7 cellular contexts compared by ENCODE assay signal in genomic region chr2:200471324-200471848, GRCh38. TPM values are rescaled to one million over a fixed set of nuclear protein-coding genes. Genes with fewer than 3 reads are reported as not detected.
DNase-seq lines count a peak whose midpoint lies in the region; ATAC-seq, FAIRE-seq and TF ChIP-seq lines count a peak whose summit lies in the region.

No MANE protein-coding gene starts in this region.

- no peaks in the 10 kb centered on the region for H3K9me3 ChIP-seq in PC-9 (ENCODE audit: insufficient read depth, low read depth)
- H3K9me3 ChIP-seq in K562 (replicated peaks; ENCODE audit: control insufficient read depth, insufficient read depth, low read depth, low read length): no peaks in the 10 kb centered on the region
- no peaks in the 10 kb centered on the region for H3K9me3 ChIP-seq in thyroid gland

- WGBS in K562 (ENCODE audit: insufficient coverage, low coverage, missing lambda C conversion rate): 42% methylated on average over 8 of the region's 8 CpGs
- 58 to 65% methylated on average over 7 to 8 of the region's 8 CpGs for WGBS in thyroid gland, 2 donors

- TF ChIP-seq POLR2A in K562 (conservative IDR thresholded peaks at IDR 0.05) (no peak), thyroid gland (IDR thresholded peaks at IDR 0.05) (no peak)

- H3K27me3 ChIP-seq in PC-9 (ENCODE audit: insufficient read depth, low read depth) (no peaks in the 10 kb centered on the region), K562 (ENCODE audit: control insufficient read depth in 2 of 2, insufficient read depth in 2 of 2, low read length in 2 of 2) (no peaks in the 10 kb centered on the region), thyroid gland (no peaks in the 10 kb centered on the region)

- ATAC-seq in GM19463 (IDR thresholded peaks at IDR 0.05; ENCODE audit: unreplicated experiment): peak; percentile 68
- peak; percentile 87 for ATAC-seq in HG03354 (IDR thresholded peaks at IDR 0.05; ENCODE audit: poor library complexity, severe bottlenecking, unreplicated experiment)
- ATAC-seq in K562: peak; percentile 74

- FAIRE-seq in K562 (lab: Jason Lieb, UNC): peak; percentile 79

- H2AFZ ChIP-seq in PC-9 (no peak overlapping the region), K562 (ENCODE audit: low read depth, low read length) (no peak overlapping the region)

- intact Hi-C loops in PC-9 (cut with micrococcal nuclease; ENCODE audit: unreplicated experiment): no loop called here
- intact Hi-C loops in K562 (cut with micrococcal nuclease): loop anchor here (2.0 to 5.0 kb wide), 2 partner anchors 164 to 491 kb away; partner anchors contain the start of gene SPATS2L
- intact Hi-C loops in thyroid gland (cut with DNase I): loop anchor here (10.0 kb wide), 1 partner anchor 157 kb away; no protein-coding TSS in a partner anchor

- H3K4me3 ChIP-seq in PC-9: no peak overlapping the region
- no peak overlapping the region for H3K4me3 ChIP-seq in K562
- no peak overlapping the region for H3K4me3 ChIP-seq in thyroid gland (replicated peaks in 1 of 3)

- no peaks in the 10 kb centered on the region for H3K9me2 ChIP-seq in PC-9 (ENCODE audit: insufficient read depth)

- peak; percentile 67 for TF ChIP-seq CTCF in GM10266 (IDR thresholded peaks at IDR 0.05; ENCODE audit: control insufficient read depth, insufficient read depth, low read depth, missing control alignments)
- TF ChIP-seq CTCF in PC-9 (conservative IDR thresholded peaks at IDR 0.05): peak; percentile 65
- peak; percentile 35 to 66 (median 60) for TF ChIP-seq CTCF in K562 (IDR thresholded peaks at IDR 0.05 in 2 of 3, conservative IDR thresholded peaks at IDR 0.05 in 1 of 3; ENCODE audit: insufficient read depth in 2 of 3, low read depth in 1 of 3, low read length in 3 of 3)
- TF ChIP-seq CTCF in thyroid gland (IDR thresholded peaks at IDR 0.05): peak in 4 of 6 experiments; percentile 18 to 62 (median 47)

- in situ Hi-C loops in K562 (cut with MboI): loop anchor here (5.0 kb wide), 1 partner anchor 499 kb away; no protein-coding TSS in a partner anchor

- H4K20me1 ChIP-seq in PC-9 (ENCODE audit: insufficient read depth) (no peaks in the 10 kb centered on the region), K562 (replicated peaks; ENCODE audit: control insufficient read depth, insufficient read depth, low read length) (no peaks in the 10 kb centered on the region)

- no peaks in the 10 kb centered on the region; the same call in 1 of the 2 replicates for H3F3A ChIP-seq in PC-9 (ENCODE audit: insufficient read depth, low read depth)

- H3K27ac ChIP-seq in PC-9 (no peak overlapping the region), K562 (ENCODE audit: extremely low read depth, low read depth, low read length) (no peak overlapping the region), thyroid gland (no peak overlapping the region)

- peak; percentile 68 to 75 for TF ChIP-seq RAD21 in K562 (CRISPR knock-in tag; conservative IDR thresholded peaks at IDR 0.05 in 1 of 2, IDR thresholded peaks at IDR 0.05 in 1 of 2)

- POLR2A ChIA-PET in PC-9 (lab: Charles Lee; ENCODE audit: unreplicated experiment): no interaction called here
- POLR2A ChIA-PET in K562 (lab: Yijun Ruan, JAX): interaction anchor here (0.7 to 1.2 kb wide), 2 partner anchors 10 to 755 kb away, joined by 3 to 4 read pairs; no protein-coding TSS in a partner anchor

- no peak overlapping the region for H3K9ac ChIP-seq in K562 (ENCODE audit: insufficient read depth in 1 of 2, low read depth in 2 of 2, low read length in 2 of 2)

- H3K79me2 ChIP-seq in PC-9 (ENCODE audit: low read depth) (no peaks in the 10 kb centered on the region), K562 (ENCODE audit: control insufficient read depth, insufficient read depth, low read length) (no peaks in the 10 kb centered on the region)

- TF ChIP-seq EP300 in K562 (IDR thresholded peaks at IDR 0.05; ENCODE audit: low read length): no peak

- no TSS peak for BruUV-seq in PC-9 (replicated peaks; lab: Mats Ljungman, UMichigan)
- BruUV-seq in K562 (replicated peaks; lab: Mats Ljungman, UMichigan): no TSS peak

- H3K4me1 ChIP-seq in PC-9 (replicated peaks; ENCODE audit: insufficient read depth) (no peaks in the 10 kb centered on the region), K562 (replicated peaks in 1 of 2; ENCODE audit: control insufficient read depth in 2 of 2, insufficient read depth in 2 of 2, low read length in 2 of 2) (no peaks in the 10 kb centered on the region), thyroid gland (no peaks in the 10 kb centered on the region)

- CTCF ChIA-PET in PC-9 (lab: Charles Lee): interaction anchor here (1.8 kb wide), 1 partner anchor 10 kb away, joined by 5 read pairs; no protein-coding TSS in a partner anchor
- CTCF ChIA-PET in K562 (lab: Yijun Ruan, JAX; ENCODE audit: low intra/inter-chr PET ratio): interaction anchor here (0.7 to 1.2 kb wide), 4 partner anchors 10 to 500 kb away, joined by 3 to 18 read pairs (median 4); no protein-coding TSS in a partner anchor

- peaks cover 20% of the 10 kb centered on the region for H3K36me3 ChIP-seq in PC-9 (ENCODE audit: low read depth)
- no peaks in the 10 kb centered on the region; the same call in 2 of the 3 replicates for H3K36me3 ChIP-seq in K562 (ENCODE audit: control insufficient read depth, insufficient read depth, low read length)
- H3K36me3 ChIP-seq in thyroid gland: peaks cover 11 to 33% of the 10 kb centered on the region in 2 donors

- no peaks in the 10 kb centered on the region for H3K9me1 ChIP-seq in K562 (ENCODE audit: control insufficient read depth, insufficient read depth, low read length)

- H3K4me2 ChIP-seq in PC-9 (no peak overlapping the region), K562 (ENCODE audit: insufficient read depth, low read length) (no peak overlapping the region)

- DNase-seq in GM10266 (ENCODE audit: extremely low spot score): peak; percentile 69
- no peak for DNase-seq in PC-9
- peak in 2 of 4 experiments; percentile 39 for DNase-seq in K562 (ENCODE audit: extremely low read depth in 1 of 4, low spot score in 3 of 4)
- peak; percentile 75 for DNase-seq in left kidney (ENCODE audit: low read depth, low spot score)
- peak in 1 of 2 donors; percentile 24 for DNase-seq in thyroid gland

TF ChIP-seq in K562, 482 proteins besides CTCF, POLR2A, EP300 and RAD21 (continues in another document):
- TF ChIP-seq PHTF2 (CRISPR knock-in tag; IDR thresholded peaks at IDR 0.05) (no peak), SMC3 (conservative IDR thresholded peaks at IDR 0.05; ENCODE audit: insufficient read depth, low read depth, low read length) (peak; percentile 65), ADNP (tag; IDR thresholded peaks at IDR 0.05) (no peak), TEAD1 (CRISPR knock-in tag; IDR thresholded peaks at IDR 0.05) (0 out of 4 replicates have a peak, but pooled peaks of 1 of the 2 experiments have one; percentile 26), ARID2 (IDR thresholded peaks at IDR 0.05) (0 out of 2 replicates have a peak, but pooled peaks have one; percentile 9), STAG1 (CRISPR knock-in tag; IDR thresholded peaks at IDR 0.05; ENCODE audit: borderline replicate concordance) (peak; percentile 32; the same call in 1 of the 2 replicates), ATF7 (IDR thresholded peaks at IDR 0.05) (no peak), ZNF76 (CRISPR knock-in tag; IDR thresholded peaks at IDR 0.05; ENCODE audit: borderline replicate concordance) (no peak), EWSR1 (IDR thresholded peaks at IDR 0.05; ENCODE audit: borderline replicate concordance, low read depth, partially characterized antibody) (no peak), ZNF23 (CRISPR knock-in tag; IDR thresholded peaks at IDR 0.05) (no peak)

RNA-seq across cellular contexts. Expression of gene KCTD18, which starts 38.5 kb away (rescaled TPM):
- total RNA-seq in PC-9 (2021) (19.6 and 24.0 TPM in 2 replicates), K562 (2014; rRNA removed) (4.2 and 4.3 TPM in 2 replicates), K562 (2014; rRNA removed; fragmentation: Illumina TruSeq; extraction: Trizol) (4.4 and 4.9 TPM in 2 replicates), K562 (2015; rRNA removed; fragmentation: Illumina TruSeq; extraction: Trizol) (4.6 and 5.4 TPM in 2 replicates), K562 (2021) (3.0 and 3.8 TPM in 2 replicates), thyroid gland (100 to 1,000 TPM in 1 of 4 donors, 10 to 100 TPM in 3; 30.5 to 122 (median 60.4) TPM)
- total RNA-seq in K562 (2011; cell fraction: chromatin; rRNA removed; ENCODE audit: low replicate concordance): 2.0 and 4.0 TPM in 2 replicates
- 1.3 and 1.6 TPM in 2 replicates for total RNA-seq in K562 (2011; cell fraction: nucleolus; rRNA removed)
- total RNA-seq in K562 (2011; cell fraction: nucleoplasm; rRNA removed): 2.7 and 3.4 TPM in 2 replicates
- polyA plus RNA-seq in K562 (2011; rRNA removed) (2.6 and 3.2 TPM in 2 replicates), K562 (2014; fragmentation: Illumina TruSeq; extraction: Trizol) (3.6 and 3.8 TPM in 2 replicates), K562 (2014; fragmentation: Nextera tagmentation; extraction: Ambion mirVana) (under 1 TPM; 0.39 to 0.43 TPM), K562 (2014; rRNA removed) (3.3 and 3.8 TPM in 2 replicates)
- polyA plus RNA-seq in K562 (2011; cell fraction: cytosol; rRNA removed): 1.6 and 1.8 TPM in 2 replicates
- polyA plus RNA-seq in K562 (2011; cell fraction: nucleus; rRNA removed): 3.1 and 3.4 TPM in 2 replicates
- polyA plus RNA-seq in K562 (2012): 3.2 and 5.6 TPM in 2 replicates
- polyA minus RNA-seq in K562 (2011; rRNA and poly(A)+ RNA removed): 1.8 and 3.5 TPM in 2 replicates
- polyA minus RNA-seq in K562 (2011; cell fraction: cytosol; rRNA and poly(A)+ RNA removed): 1.3 and 4.6 TPM in 2 replicates
- polyA minus RNA-seq in K562 (2011; cell fraction: nucleus; rRNA and poly(A)+ RNA removed): 1.6 and 2.6 TPM in 2 replicates

RNA-seq across cellular contexts. Expression of gene SGO2, which starts 54.6 kb away (rescaled TPM):
- total RNA-seq in PC-9 (2021) (17.8 and 25.0 TPM in 2 replicates), K562 (2014; rRNA removed) (13.7 and 14.5 TPM in 2 replicates), K562 (2014; rRNA removed; fragmentation: Illumina TruSeq; extraction: Trizol) (16.6 and 20.0 TPM in 2 replicates), K562 (2015; rRNA removed; fragmentation: Illumina TruSeq; extraction: Trizol) (15.6 and 16.3 TPM in 2 replicates), K562 (2021) (17.1 and 17.3 TPM in 2 replicates), thyroid gland (1 to 10 TPM; 1.6 to 5.2 (median 3.2) TPM)
- total RNA-seq in K562 (2011; cell fraction: chromatin; rRNA removed; ENCODE audit: low replicate concordance): 18.0 and 69.2 TPM in 2 replicates
- total RNA-seq in K562 (2011; cell fraction: nucleolus; rRNA removed): 7.3 and 13.6 TPM in 2 replicates
- total RNA-seq in K562 (2011; cell fraction: nucleoplasm; rRNA removed): 30.3 and 46.7 TPM in 2 replicates
- polyA plus RNA-seq in K562 (2011; rRNA removed) (17.6 and 24.9 TPM in 2 replicates), K562 (2014; fragmentation: Illumina TruSeq; extraction: Trizol) (20.0 and 25.9 TPM in 2 replicates), K562 (2014; fragmentation: Nextera tagmentation; extraction: Ambion mirVana) (10 to 100 TPM; 15.0 to 18.4 TPM), K562 (2014; rRNA removed) (14.6 and 16.3 TPM in 2 replicates)
- polyA plus RNA-seq in K562 (2011; cell fraction: cytosol; rRNA removed): 1.2 and 3.1 TPM in 2 replicates
- polyA plus RNA-seq in K562 (2011; cell fraction: nucleus; rRNA removed): 7.8 and 10.8 TPM in 2 replicates
- 12.6 and 13.1 TPM in 2 replicates for polyA plus RNA-seq in K562 (2012)
- 33.6 and 40.4 TPM in 2 replicates for polyA minus RNA-seq in K562 (2011; rRNA and poly(A)+ RNA removed)
- 7.1 and 10.0 TPM in 2 replicates for polyA minus RNA-seq in K562 (2011; cell fraction: cytosol; rRNA and poly(A)+ RNA removed)
- 29.9 and 41.8 TPM in 2 replicates for polyA minus RNA-seq in K562 (2011; cell fraction: nucleus; rRNA and poly(A)+ RNA removed)

Comparison
In these comparisons a context has a peak if more than half of its experiments do, and no peak if none do; other contexts are left out.
1. DNase-seq: peak in GM10266 (single experiment) and left kidney (single experiment); none in PC-9 (0 of 2).
2. Peak in every context shown above with its lines, with median percentiles within 50 percentile points of each other: CTCF ChIP-seq and ATAC-seq.